3 cellular contexts compared by ENCODE assay signal in genomic region chr10:125468273-125468672, GRCh38.
"Had no signal": no experiment of that assay in that cellular context is flagged by ENCODE, and none has a peak within 500 bp of the region (broad histone marks: within the 10 kb centered on the region; RNA-seq: fewer than 3 reads in every experiment).

No MANE protein-coding gene starts in this region.

- DNase-seq: GDM1, GF-D8 had no signal

- ATAC-seq: GM12878 had no signal

- H3K4me3 ChIP-seq: GM12878 had no signal
